Comparison of ENCODE assay signal across 12 cellular contexts in the genomic region with DNA sequence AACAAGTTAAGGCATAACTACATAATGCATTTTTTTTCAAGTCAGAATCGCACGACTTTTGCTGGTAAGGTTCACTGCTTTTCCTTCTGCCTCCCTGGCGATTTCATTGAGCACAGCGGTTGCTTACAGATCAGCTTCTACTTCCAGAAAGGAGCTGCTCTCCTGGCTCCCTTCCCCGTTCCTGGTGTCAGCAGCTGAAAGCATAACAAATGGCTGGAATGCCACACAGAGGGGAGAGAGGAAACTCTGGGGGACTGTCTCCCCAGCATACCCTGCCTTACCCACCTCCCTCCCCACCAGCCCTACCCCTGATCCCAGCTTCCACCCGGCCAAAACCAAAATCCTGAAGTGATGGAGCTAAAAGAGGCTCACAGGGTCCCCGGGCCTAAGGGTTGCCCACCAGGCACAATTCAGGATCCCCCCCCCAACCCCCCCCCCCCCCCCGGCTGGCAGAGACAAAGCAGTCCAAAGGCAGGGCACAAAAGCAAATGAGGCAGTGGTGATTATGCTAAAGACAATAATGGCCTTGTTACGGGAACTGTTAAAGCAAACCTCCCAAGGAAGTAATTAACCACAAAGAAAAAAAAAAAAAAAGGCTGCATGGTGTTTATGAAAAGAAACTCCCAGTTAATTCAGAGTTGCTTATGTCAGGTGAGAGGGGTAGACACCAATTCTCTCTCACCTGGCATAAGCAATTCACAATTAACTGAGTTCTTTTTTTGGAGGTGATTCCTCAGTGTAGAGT.
DNase-seq lines count a peak whose midpoint lies in the region.
"Had no signal": no experiment of that assay in that cellular context is flagged by ENCODE, and none has a peak within 500 bp of the region (broad histone marks: within the 10 kb centered on the region; RNA-seq: fewer than 3 reads in every experiment).

No MANE protein-coding gene starts in this region.

- H3K14ac ChIP-seq in neuronal stem cell (ENCODE audit: low read length) = no peak overlapping the region

- no peak overlapping the region for H3K23ac ChIP-seq in neuronal stem cell (ENCODE audit: low read depth, low read length, poor library complexity)

- no CpG with 5 or more reads among the region's 9 CpGs for WGBS in neuronal stem cell (ENCODE audit: extremely low coverage in 2 of 2, insufficient read length in 2 of 2, insufficient replicate concordance in 1 of 2), 2 donors

- H3K4me2 ChIP-seq in neuronal stem cell (ENCODE audit: insufficient read depth, low read length, poor library complexity, severe bottlenecking) = peak overlapping the region; percentile 12

- H3K9ac ChIP-seq in neuronal stem cell (ENCODE audit: low read depth, low read length, poor library complexity) = no peak overlapping the region

- no peaks in the 10 kb centered on the region for H3K9me3 ChIP-seq in neuronal stem cell (replicated peaks in 1 of 2; ENCODE audit: control insufficient read depth in 2 of 2, insufficient read depth in 1 of 2, low read depth in 1 of 2, low read length in 2 of 2)
- H3K9me3 ChIP-seq: esophagus squamous epithelium, MG63 had no signal

- H3K36me3 ChIP-seq in neuronal stem cell (replicated peaks in 1 of 2; ENCODE audit: control insufficient read depth in 2 of 2, insufficient read depth in 2 of 2, low read length in 2 of 2) = no peaks in the 10 kb centered on the region
- H3K36me3 ChIP-seq: esophagus squamous epithelium, MG63 had no signal

- H2AFZ ChIP-seq in neuronal stem cell (ENCODE audit: low read length) = no peak overlapping the region

- H3K18ac ChIP-seq in neuronal stem cell (ENCODE audit: low read length) = no peak overlapping the region

- peak; percentile 50 for DNase-seq in H4 (ENCODE audit: low spot score)
- DNase-seq in NCI-H2081 (lab: John Stamatoyannopoulos, UW) = peak; percentile 61 to 82
- peak; percentile 46 for DNase-seq in globus pallidus (ENCODE audit: low spot score)
- no peak for DNase-seq in neuronal stem cell (ENCODE audit: low spot score)
- DNase-seq in NCI-H345 (lab: John Stamatoyannopoulos, UW) = no peak
- no peak for DNase-seq in A172 (ENCODE audit: low spot score)
- no peak for DNase-seq in DMS53 treated with DMSO at 0.1 percent for 48 hours (lab: John Stamatoyannopoulos, UW; ENCODE audit: unreplicated experiment)
- DNase-seq in CD1c-positive myeloid dendritic cell (ENCODE audit: extremely low spot score) = no peak
- DNase-seq: activated CD4-positive, alpha-beta T cell treated with anti-CD3 and anti-CD28 coated beads for 36 hours; esophagus squamous epithelium; MG63; SW 1271 had no signal

- no peak overlapping the region for H2BK15ac ChIP-seq in neuronal stem cell (ENCODE audit: low read length)

- H2BK12ac ChIP-seq in neuronal stem cell (ENCODE audit: low read length) = no peak overlapping the region

- H3K27me3 ChIP-seq in neuronal stem cell (ENCODE audit: control insufficient read depth in 3 of 3, insufficient read depth in 3 of 3, low read depth in 1 of 3, low read length in 3 of 3) = no peaks in the 10 kb centered on the region
- H3K27me3 ChIP-seq: esophagus squamous epithelium, MG63 had no signal

- no peaks in the 10 kb centered on the region for H3K79me1 ChIP-seq in neuronal stem cell (ENCODE audit: low read depth, low read length)

- H3K27ac ChIP-seq in neuronal stem cell (replicated peaks; ENCODE audit: low read length) = peak overlapping the region; percentile 5

- H3K4me3 ChIP-seq in neuronal stem cell (ENCODE audit: low read length in 2 of 2) = no peak overlapping the region
- H3K4me3 ChIP-seq: esophagus squamous epithelium, MG63 had no signal

- no peak overlapping the region for H4K91ac ChIP-seq in neuronal stem cell (ENCODE audit: low read depth, low read length, poor library complexity)

- H2AK5ac ChIP-seq in neuronal stem cell (ENCODE audit: low read depth, low read length) = no peak overlapping the region

- H2BK5ac ChIP-seq in neuronal stem cell (ENCODE audit: low read length) = no peak overlapping the region

- peaks cover 15 to 21% of the 10 kb centered on the region in 2 donors for H3K4me1 ChIP-seq in neuronal stem cell (ENCODE audit: control insufficient read depth in 2 of 2, insufficient read depth in 1 of 2, low read depth in 1 of 2, low read length in 2 of 2)

- H4K8ac ChIP-seq in neuronal stem cell (ENCODE audit: low read depth, low read length) = no peak overlapping the region

- no peak overlapping the region for H3K4ac ChIP-seq in neuronal stem cell (ENCODE audit: low read length)

- H2BK120ac ChIP-seq in neuronal stem cell (ENCODE audit: low read depth, low read length) = no peak overlapping the region

Comparison
In these comparisons a context has a peak if more than half of its experiments do, and no peak if none do; other contexts are left out.
1. DNase-seq: peak in H4 (single experiment), NCI-H2081 (2 of 2) and globus pallidus (single experiment); none in neuronal stem cell (single experiment), NCI-H345 (single experiment), A172 (single experiment), DMS53 treated with DMSO at 0.1 percent for 48 hours (single experiment) and CD1c-positive myeloid dendritic cell (single experiment).